Comparison of ENCODE assay signal across 8 cellular contexts in genomic region chr1:81414417-81415087, GRCh38.
DNase-seq lines count a peak whose midpoint lies in the region; ATAC-seq and TF ChIP-seq lines count a peak whose summit lies in the region.

No MANE protein-coding gene starts in this region.

- TF ChIP-seq CTCF in AG09319 (IDR thresholded peaks at IDR 0.05; ENCODE audit: low read depth, low read length), result peak; percentile 82

- peak; percentile 86 for ATAC-seq in GM18511 (IDR thresholded peaks at IDR 0.05; ENCODE audit: unreplicated experiment)
- ATAC-seq in HG02885 (IDR thresholded peaks at IDR 0.05; ENCODE audit: poor library complexity, unreplicated experiment), result peak; percentile 96

- no peak for DNase-seq in AG09319 (ENCODE audit: extremely low read depth, low read depth)
- DNase-seq in NCI-H82 treated with DMSO at 0.1 percent for 48 hours (lab: John Stamatoyannopoulos, UW; ENCODE audit: unreplicated experiment), result peak; percentile 23
- DNase-seq in erythroblast (lab: John Stamatoyannopoulos, UW), result peak; percentile 20 to 42
- DNase-seq in mucosa of gallbladder (ENCODE audit: low spot score), result peak; percentile 79
- no peak for DNase-seq in SIG-M5 (lab: John Stamatoyannopoulos, UW)
- DNase-seq in activated naive CD4-positive, alpha-beta T cell treated with Interleukin-2 at 50 U/mL for 16 hours, result no peak

- no peak for TF ChIP-seq POLR2A in erythroblast (IDR thresholded peaks at IDR 0.05; ENCODE audit: low read length)

Comparison
In these comparisons a context has a peak if more than half of its experiments do, and no peak if none do; other contexts are left out.
1. DNase-seq: peak in NCI-H82 treated with DMSO at 0.1 percent for 48 hours (single experiment), erythroblast (2 of 2) and mucosa of gallbladder (single experiment); none in AG09319 (single experiment), SIG-M5 (single experiment) and activated naive CD4-positive, alpha-beta T cell treated with Interleukin-2 at 50 U/mL for 16 hours (single experiment).